ENCODE assay signal across 6 cellular contexts in the genomic region with DNA sequence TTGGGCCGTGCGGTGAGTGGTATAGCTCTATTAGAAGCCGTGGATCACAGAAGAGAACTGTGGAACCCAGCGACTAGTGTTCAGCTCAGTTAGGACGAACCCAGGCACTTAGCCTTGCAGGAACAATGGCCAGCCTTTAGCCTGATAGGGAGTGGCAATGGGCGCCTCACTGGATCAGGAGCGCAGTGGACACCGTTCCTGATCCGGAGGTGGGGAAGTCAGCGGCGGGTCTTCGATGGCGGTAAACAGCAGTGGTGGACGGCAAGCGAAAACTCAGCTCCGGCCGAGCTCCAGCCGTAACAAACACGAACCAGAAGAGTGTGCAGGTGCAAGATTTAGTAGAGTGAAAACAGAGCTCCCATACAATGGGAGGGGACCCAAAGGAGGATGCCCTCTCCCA.
"Had no signal": no experiment of that assay in that cellular context is flagged by ENCODE, and none has a peak within 500 bp of the region (broad histone marks: within the 10 kb centered on the region; RNA-seq: fewer than 3 reads in every experiment).

No MANE protein-coding gene starts in this region.

- DNase-seq: GOT3, H7, IMR-90 had no signal

- ATAC-seq: HCT116, K562 had no signal

- H3K4me3 ChIP-seq: HAP-1, K562 had no signal

- H3K36me3 ChIP-seq: HAP-1 had no signal

- H3K9me3 ChIP-seq: HAP-1 had no signal
